In the genomic region with DNA sequence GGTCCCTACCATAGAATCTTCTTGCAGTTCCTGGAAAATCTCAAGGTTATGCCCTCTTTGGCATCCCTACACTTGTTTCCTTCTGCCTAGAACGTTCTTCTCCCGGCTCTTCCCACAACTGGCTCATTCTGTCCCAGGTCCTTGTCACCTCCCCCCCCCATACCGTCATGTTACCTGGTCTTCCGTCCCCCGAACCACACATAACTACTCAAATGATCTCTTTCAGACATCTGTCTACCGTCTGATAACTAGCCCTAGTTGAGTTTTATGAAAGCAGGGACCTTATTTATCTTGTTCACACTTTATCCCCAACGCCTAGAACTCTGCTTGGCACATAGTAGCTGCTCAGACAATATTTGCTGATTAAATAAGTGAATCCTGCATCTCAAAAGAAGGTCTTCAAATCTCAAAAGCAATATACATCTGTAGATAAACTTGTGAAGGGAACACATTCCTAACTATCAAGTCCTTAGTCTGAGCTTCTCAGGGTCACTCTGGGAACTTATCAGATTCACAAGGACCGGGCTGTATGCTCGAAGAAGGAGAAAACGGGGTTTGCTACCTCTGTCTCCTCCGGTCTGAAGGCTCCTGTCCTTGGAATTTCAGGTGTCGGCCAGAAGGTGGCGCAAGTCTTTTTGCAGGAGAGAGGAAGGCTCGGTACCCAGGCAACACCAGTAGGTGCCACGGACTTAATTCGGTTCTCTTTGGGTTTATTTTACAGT, we compare ENCODE assay signal across 8 cellular contexts. TPM values are rescaled to one million over a fixed set of nuclear protein-coding genes. Genes with fewer than 3 reads are reported as not detected.
DNase-seq lines count a peak whose midpoint lies in the region; ATAC-seq and TF ChIP-seq lines count a peak whose summit lies in the region.

No MANE protein-coding gene starts in this region.

- H3K27ac ChIP-seq in C4-2B: no peak overlapping the region

- peaks cover 63% of the 10 kb centered on the region for H3K4me1 Mint-ChIP-seq in nephron progenitor cell

- H3K4me3 ChIP-seq in epithelial cell of proximal tubule (ENCODE audit: low read depth, low read length): no peak overlapping the region

- no peaks in the 10 kb centered on the region for H3K9me3 Mint-ChIP-seq in nephron progenitor cell

- DNase-seq in GM19240 (ENCODE audit: insufficient read length, low spot score) (peak; percentile 77), NOMO-1 treated with DMSO at 0.1 percent for 48 hours (lab: John Stamatoyannopoulos, UW; ENCODE audit: unreplicated experiment) (peak; percentile 89), epithelial cell of proximal tubule (ENCODE audit: low read depth) (peak; percentile 12), nephron progenitor cell (peak; percentile 78)
- peak; percentile 89 for DNase-seq in activated CD8-positive, alpha-beta memory T cell treated with anti-CD3 and anti-CD28 coated beads, Interleukin-2, amount 50 U/mL, for 48 hours
- DNase-seq in stimulated activated naive CD8-positive, alpha-beta T cell treated with anti-CD3 and anti-CD28 coated beads, Interleukin-15, Interleukin-2, amounts not matched to agents 100 U/mL and 50 U/mL, for 24 hours: peak; percentile 85

- peak; percentile 86 for ATAC-seq in HG03460 (IDR thresholded peaks at IDR 0.05; ENCODE audit: unreplicated experiment)
- ATAC-seq in stimulated activated naive CD8-positive, alpha-beta T cell treated with anti-CD3 and anti-CD28 coated beads, Interleukin-15, Interleukin-2, amounts not matched to agents 100 U/mL and 50 U/mL, for 24 hours: peak; percentile 48

- H3K27me3 Mint-ChIP-seq in nephron progenitor cell (ENCODE audit: low read depth, poor library complexity): peaks cover 24% of the 10 kb centered on the region

- TF ChIP-seq CTCF in C4-2B (conservative IDR thresholded peaks at IDR 0.05) (peak; percentile 93), epithelial cell of proximal tubule (conservative IDR thresholded peaks at IDR 0.05; ENCODE audit: low read depth, low read length) (peak; percentile 92), nephron progenitor cell (IDR thresholded peaks at IDR 0.05) (peak; percentile 81)

- H3K27ac Mint-ChIP-seq in nephron progenitor cell: no peak overlapping the region

- no peaks in the 10 kb centered on the region for H3K36me3 Mint-ChIP-seq in nephron progenitor cell (ENCODE audit: low read depth)

- peak overlapping the region; percentile 0 for H3K4me3 Mint-ChIP-seq in nephron progenitor cell

RNA-seq across cellular contexts. Expression of a gene that starts 30.0 kb away (rescaled TPM):
- not detected in 2 replicates for total RNA-seq in epithelial cell of proximal tubule

RNA-seq across cellular contexts. Expression of a gene that starts 34.8 kb away (rescaled TPM):
- not detected in 2 replicates for total RNA-seq in epithelial cell of proximal tubule

Comparison
In these comparisons a context has a peak if more than half of its experiments do, and no peak if none do; other contexts are left out.
1. DNase-seq: peak in every context shown above with its lines; median percentile 89 in NOMO-1 treated with DMSO at 0.1 percent for 48 hours; 89 in activated CD8-positive, alpha-beta memory T cell treated with anti-CD3 and anti-CD28 coated beads, Interleukin-2, amount 50 U/mL, for 48 hours; 85 in stimulated activated naive CD8-positive, alpha-beta T cell treated with anti-CD3 and anti-CD28 coated beads, Interleukin-15, Interleukin-2, amounts not matched to agents 100 U/mL and 50 U/mL, for 24 hours; 78 in nephron progenitor cell; 77 in GM19240; 12 in epithelial cell of proximal tubule.